Comparison of ENCODE assay signal across 21 cellular contexts in genomic region chr7:2014391-2015241, GRCh38.
A peak's percentile ranks its signal among the peaks of the same experiment; 100 is the strongest.
DNase-seq lines count a peak whose midpoint lies in the region; ATAC-seq, FAIRE-seq and TF ChIP-seq lines count a peak whose summit lies in the region.
"Had no signal": no experiment of that assay in that cellular context is flagged by ENCODE, and none has a peak within 500 bp of the region (broad histone marks: within the 10 kb centered on the region; RNA-seq: fewer than 3 reads in every experiment).

No MANE protein-coding gene starts in this region.

- no peaks in the 10 kb centered on the region for H3K9me1 ChIP-seq in keratinocyte (ENCODE audit: control insufficient read depth, extremely low read depth, insufficient read depth, low read length)

- H3K4me3 ChIP-seq in H7 (ENCODE audit: insufficient read depth, low read depth, low read length) (no peak overlapping the region), bronchial epithelial cell (ENCODE audit: low read depth, low read length) (no peak overlapping the region), keratinocyte (ENCODE audit: control insufficient read depth in 2 of 3, extremely low read depth in 1 of 3, insufficient read depth in 2 of 3, low read depth in 1 of 3, low read length in 3 of 3) (no peak overlapping the region), psoas muscle (no peak overlapping the region)
- H3K4me3 ChIP-seq: ascending aorta had no signal

- H3K9ac ChIP-seq in keratinocyte (ENCODE audit: control insufficient read depth, extremely low read depth, insufficient read depth, low read length), result peak overlapping the region; percentile 15

- WGBS in psoas muscle, 3 donors, result 96 to 97% (median 96%) methylated on average over 47 of the region's 47 CpGs

- H3K36me3 ChIP-seq in H7 (replicated peaks; ENCODE audit: control insufficient read depth, insufficient read depth, low read length), result no peaks in the 10 kb centered on the region
- H3K36me3 ChIP-seq in bronchial epithelial cell (ENCODE audit: control insufficient read depth, insufficient read depth, low read length), result no peaks in the 10 kb centered on the region
- H3K36me3 ChIP-seq in keratinocyte (ENCODE audit: control insufficient read depth in 2 of 2, extremely low read depth in 1 of 2, insufficient read depth in 2 of 2, low read length in 2 of 2), result peaks cover 0 to 4% of the 10 kb centered on the region in 2 experiments
- no peaks in the 10 kb centered on the region for H3K36me3 ChIP-seq in psoas muscle (ENCODE audit: insufficient read depth in 1 of 2, low read depth in 1 of 2)

- H3K4me1 ChIP-seq in keratinocyte (ENCODE audit: control insufficient read depth, extremely low read depth, insufficient read depth, low read length) (peaks cover 20% of the 10 kb centered on the region), psoas muscle (peaks cover 1% of the 10 kb centered on the region)

- H3K9me3 ChIP-seq in keratinocyte (ENCODE audit: control insufficient read depth, low read depth, low read length), result no peaks in the 10 kb centered on the region
- no peaks in the 10 kb centered on the region for H3K9me3 ChIP-seq in psoas muscle
- H3K9me3 ChIP-seq: ascending aorta had no signal

- H2AFZ ChIP-seq in keratinocyte (ENCODE audit: control insufficient read depth, low read length), result no peak overlapping the region

- ATAC-seq in psoas muscle, result no peak
- ATAC-seq: activated CD8-positive, alpha-beta memory T cell treated with anti-CD3 and anti-CD28 coated beads, Interleukin-2, amount 10 ng/mL, durations not matched to agents 7 days and 5 days; naive thymus-derived CD4-positive, alpha-beta T cell; stimulated activated effector memory CD8-positive, alpha-beta T cell treated with anti-CD3 and anti-CD28 coated beads, Interleukin-12 subunit alpha, Interleukin-12 subunit beta, amount 100 ng/mL, for 72 hours had no signal

- intact Hi-C loops in psoas muscle (cut with DNase I), result no loop called here

- DNase-seq in H7 (peak; percentile 57), bronchial epithelial cell (ENCODE audit: low read depth) (peak; percentile 28), keratinocyte (ENCODE audit: low read depth, low spot score) (no peak), psoas muscle (peak; percentile 13 to 45), NCI-H510A treated with DMSO at 0.1 percent for 48 hours (lab: John Stamatoyannopoulos, UW) (no peak), NCI-H187 treated with DMSO at 0.1 percent for 48 hours (lab: John Stamatoyannopoulos, UW) (no peak), NCI-H1930 (lab: John Stamatoyannopoulos, UW) (no peak), DMS 273 treated with DMSO at 0.1 percent for 48 hours (lab: John Stamatoyannopoulos, UW) (no peak)
- DNase-seq: activated CD4-positive, alpha-beta T cell treated with anti-CD3 and anti-CD28 coated beads for 4 hours; activated CD8-positive, alpha-beta memory T cell treated with anti-CD3 and anti-CD28 coated beads, Interleukin-2, amount 10 ng/mL, durations not matched to agents 7 days and 5 days; activated gamma-delta T cell treated with Interleukin-2 at 50 U/mL for 16 hours; DND-41; immature natural killer cell; naive thymus-derived CD4-positive, alpha-beta T cell; NCI-H146; NCI-H345; stimulated activated CD4-positive, alpha-beta T cell treated with anti-CD3 and anti-CD28 coated beads, Interleukin-15, amount 100 ng/mL, for 24 hours had no signal

- H3K4me2 ChIP-seq in keratinocyte (ENCODE audit: control insufficient read depth, extremely low read depth, insufficient read depth, low read depth, low read length), result no peak overlapping the region

- FAIRE-seq in bronchial epithelial cell (lab: Jason Lieb, UNC) (no peak), keratinocyte (lab: Jason Lieb, UNC) (no peak)
- FAIRE-seq: endometrium, TTC549 had no signal

- no peak for TF ChIP-seq CTCF in bronchial epithelial cell (IDR thresholded peaks at IDR 0.05; ENCODE audit: insufficient read depth, low read length, severe bottlenecking)
- no peak for TF ChIP-seq CTCF in keratinocyte (optimal IDR thresholded peaks at IDR 0.05 in 1 of 3, IDR thresholded peaks at IDR 0.05 in 1 of 3, conservative IDR thresholded peaks at IDR 0.05 in 1 of 3; ENCODE audit: extremely low read depth in 1 of 3, insufficient read depth in 2 of 3, low read length in 3 of 3)
- TF ChIP-seq CTCF in psoas muscle (IDR thresholded peaks at IDR 0.05), result no peak

- H3K27ac ChIP-seq in keratinocyte (ENCODE audit: control insufficient read depth, insufficient read depth, low read length) (no peak overlapping the region), psoas muscle (no peak overlapping the region)
- H3K27ac ChIP-seq: ascending aorta had no signal

- no peaks in the 10 kb centered on the region for H3K79me2 ChIP-seq in keratinocyte (ENCODE audit: control insufficient read depth, insufficient read depth, low read length)

- dilution Hi-C loops in keratinocyte (cut with MboI; ENCODE audit: extremely low pct_ligation_motif_present, low sequenced_read_pairs), result no loop called here

- H4K20me1 ChIP-seq in keratinocyte (ENCODE audit: control insufficient read depth, extremely low read depth, insufficient read depth, low read length), result no peaks in the 10 kb centered on the region

- H3K27me3 ChIP-seq in H7 (ENCODE audit: control insufficient read depth, insufficient read depth, low read length), result no peaks in the 10 kb centered on the region
- H3K27me3 ChIP-seq in bronchial epithelial cell (ENCODE audit: control insufficient read depth, insufficient read depth, low read length), result no peaks in the 10 kb centered on the region
- H3K27me3 ChIP-seq in keratinocyte (ENCODE audit: control insufficient read depth, extremely low read depth, insufficient read depth, low read length), result no peaks in the 10 kb centered on the region
- no peaks in the 10 kb centered on the region for H3K27me3 ChIP-seq in psoas muscle (ENCODE audit: insufficient read depth in 3 of 3, low read length in 2 of 3)
- H3K27me3 ChIP-seq: ascending aorta had no signal

Comparison
In these comparisons a context has a peak if more than half of its experiments do, and no peak if none do; other contexts are left out.
1. DNase-seq: peak in H7 (single experiment), bronchial epithelial cell (single experiment) and psoas muscle (2 of 2); none in keratinocyte (single experiment), NCI-H510A treated with DMSO at 0.1 percent for 48 hours (single experiment), NCI-H187 treated with DMSO at 0.1 percent for 48 hours (single experiment), NCI-H1930 (0 of 2) and DMS 273 treated with DMSO at 0.1 percent for 48 hours (single experiment).